ENCODE assay signal across 12 cellular contexts in the genomic region with DNA sequence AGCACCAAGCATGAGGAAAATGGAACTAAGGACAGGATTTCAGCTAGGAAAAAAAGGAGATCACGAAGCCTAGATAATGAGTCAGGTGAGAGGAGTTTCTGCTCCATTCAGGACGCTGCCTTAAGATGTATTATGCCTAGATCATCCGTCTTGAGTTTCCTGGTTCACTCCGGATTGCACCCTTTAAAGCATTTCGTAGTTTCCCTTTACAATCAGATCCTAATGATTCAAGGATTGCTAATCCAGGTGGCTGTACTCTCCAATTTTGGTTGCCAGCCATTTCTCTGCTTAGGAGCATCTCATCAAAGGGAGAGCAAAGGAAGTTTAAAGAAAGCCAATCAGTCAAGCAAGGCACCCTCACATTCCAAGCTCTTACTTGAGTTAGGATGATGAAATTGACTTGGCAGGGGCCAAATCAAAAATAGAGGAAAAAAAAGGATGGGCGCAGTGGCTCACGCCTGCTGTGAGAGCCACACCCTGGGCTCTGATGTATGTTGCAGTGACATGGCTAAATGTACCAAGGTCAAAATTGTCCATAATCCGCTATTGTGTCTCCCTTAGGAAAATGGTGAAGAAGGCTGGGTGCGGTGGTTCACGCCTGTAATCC.
"Had no signal": no experiment of that assay in that cellular context is flagged by ENCODE, and none has a peak within 500 bp of the region (broad histone marks: within the 10 kb centered on the region; RNA-seq: fewer than 3 reads in every experiment).

No MANE protein-coding gene starts in this region.

- H3K4me3 Mint-ChIP-seq: memory B cell had no signal

- DNase-seq: activated CD4-positive, alpha-beta T cell treated with anti-CD3 and anti-CD28 coated beads for 48 hours; activated naive CD4-positive, alpha-beta T cell treated with anti-CD3 and anti-CD28 coated beads, Interleukin-2, amount 50 U/mL, for 16 hours; central memory CD4-positive, alpha-beta T cell; cortex of kidney; gastrocnemius medialis; kidney; left ventricle myocardium inferior; pancreas; T1000 had no signal

- H3K27me3 ChIP-seq: gastrocnemius medialis, pancreas, tibial nerve had no signal

- ATAC-seq: gastrocnemius medialis had no signal

- FAIRE-seq: kidney, pancreas had no signal

- H3K9me3 ChIP-seq: gastrocnemius medialis, left ventricle myocardium inferior, pancreas, tibial nerve had no signal

- H3K9me3 Mint-ChIP-seq: activated T-helper 2 cell treated with anti-CD3 and anti-CD28 coated beads, Interferon-gamma antibody, Interleukin-2, Interleukin-4, amounts not matched to agents 10 μg/mL and 5 μg/mL and 100 μg/mL, durations not matched to agents 14 hours and 24 hours and 36 hours had no signal

- H3K27ac ChIP-seq: gastrocnemius medialis, left ventricle myocardium inferior, pancreas, tibial nerve had no signal

- H3K4me3 ChIP-seq: gastrocnemius medialis, left ventricle myocardium inferior, pancreas, tibial nerve had no signal

- H3K36me3 ChIP-seq: gastrocnemius medialis, left ventricle myocardium inferior, pancreas, tibial nerve had no signal

- H3K27ac Mint-ChIP-seq: activated T-helper 2 cell treated with anti-CD3 and anti-CD28 coated beads, Interferon-gamma antibody, Interleukin-2, Interleukin-4, amounts not matched to agents 10 μg/mL and 5 μg/mL and 100 μg/mL, durations not matched to agents 14 hours and 24 hours and 36 hours; memory B cell had no signal

- H3K4me1 ChIP-seq: gastrocnemius medialis, pancreas, tibial nerve had no signal
